14 cellular contexts compared by ENCODE assay signal in the genomic region with DNA sequence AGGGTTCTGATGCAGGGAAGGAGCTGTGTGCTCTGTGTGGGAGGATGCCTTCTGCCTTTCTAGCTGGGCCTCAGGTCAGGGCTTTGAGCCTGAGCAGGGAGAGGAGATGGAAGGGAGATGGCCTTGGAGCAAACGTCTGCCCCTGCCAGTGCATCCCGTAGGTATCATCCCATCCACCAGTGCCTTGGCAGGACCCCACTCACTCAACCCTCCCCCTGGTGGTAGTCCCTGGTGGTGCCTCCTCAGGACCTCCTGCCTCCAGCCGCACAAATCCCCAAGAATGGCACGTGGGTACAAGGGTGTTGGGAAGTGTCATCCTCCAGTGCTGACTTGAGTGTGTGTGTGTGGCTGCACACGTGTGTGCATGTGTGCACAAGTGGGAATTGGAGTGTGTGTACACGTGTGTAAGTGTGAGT. TPM values are rescaled to one million over a fixed set of nuclear protein-coding genes. Genes with fewer than 3 reads are reported as not detected.
DNase-seq lines count a peak whose midpoint lies in the region; TF ChIP-seq lines count a peak whose summit lies in the region.
"Had no signal": no experiment of that assay in that cellular context is flagged by ENCODE, and none has a peak within 500 bp of the region (broad histone marks: within the 10 kb centered on the region; RNA-seq: fewer than 3 reads in every experiment).

No MANE protein-coding gene starts in this region.

- intact Hi-C loops in stomach (cut with DNase I; ENCODE audit: low total_unique reads) = no loop called here
- intact Hi-C loops in colonic mucosa (cut with DNase I) = no loop called here

- H3K4me3 Mint-ChIP-seq in immature natural killer cell = no peak overlapping the region

- 62 to 83% (median 74%) methylated on average over 6 of the region's 6 CpGs for WGBS in stomach, 5 donors

- no peak overlapping the region for H3K4me3 ChIP-seq in AG09309 (ENCODE audit: control insufficient read depth, low read depth, low read length)
- no peak overlapping the region for H3K4me3 ChIP-seq in GM12875 (ENCODE audit: low read depth, low read length)
- no peak overlapping the region for H3K4me3 ChIP-seq in WERI-Rb-1 (ENCODE audit: low read depth, low read length)
- H3K4me3 ChIP-seq in stomach = no peak overlapping the region
- H3K4me3 ChIP-seq in colonic mucosa = no peak overlapping the region
- H3K4me3 ChIP-seq: SK-N-MC, tibial nerve had no signal

- H3K9me3 ChIP-seq in WERI-Rb-1 (ENCODE audit: severe bottlenecking) = no peaks in the 10 kb centered on the region
- no peaks in the 10 kb centered on the region for H3K9me3 ChIP-seq in stomach
- H3K9me3 ChIP-seq in colonic mucosa = no peaks in the 10 kb centered on the region
- H3K9me3 ChIP-seq: tibial nerve had no signal

- no peak overlapping the region for H3K9ac ChIP-seq in colonic mucosa (ENCODE audit: low read depth in 2 of 2, low read length in 2 of 2)

- peaks cover 60 to 75% of the 10 kb centered on the region in 2 donors for H3K4me1 Mint-ChIP-seq in immature natural killer cell

- no peaks in the 10 kb centered on the region for H3K36me3 ChIP-seq in WERI-Rb-1
- H3K36me3 ChIP-seq in stomach = no peaks in the 10 kb centered on the region
- H3K36me3 ChIP-seq in colonic mucosa = no peaks in the 10 kb centered on the region
- H3K36me3 ChIP-seq: tibial nerve had no signal

- H3K27me3 ChIP-seq in WERI-Rb-1 (ENCODE audit: insufficient read depth, low read depth, severe bottlenecking) = peaks cover 3% of the 10 kb centered on the region
- H3K27me3 ChIP-seq in stomach = no peaks in the 10 kb centered on the region
- no peaks in the 10 kb centered on the region for H3K27me3 ChIP-seq in colonic mucosa
- H3K27me3 ChIP-seq: tibial nerve had no signal

- no peak for DNase-seq in AG09309 (ENCODE audit: low read depth)
- peak; percentile 56 for DNase-seq in WERI-Rb-1
- peak in 1 of 3 donors; percentile 15 for DNase-seq in immature natural killer cell
- no peak for DNase-seq in stomach
- no peak for DNase-seq in colonic mucosa
- DNase-seq in activated gamma-delta T cell treated with Interleukin-2 at 50 U/mL for 16 hours = no peak
- DNase-seq in middle frontal gyrus (ENCODE audit: extremely low spot score, low spot score) = no peak
- DNase-seq: midbrain; NCI-H187 treated with DMSO at 0.1 percent for 48 hours; stimulated activated CD4-positive, alpha-beta T cell treated with anti-CD3 and anti-CD28 coated beads, Interleukin-1b, Interleukin-23, amount 100 ng/mL, for 48 hours had no signal

- H3K9me3 Mint-ChIP-seq in immature natural killer cell = no peaks in the 10 kb centered on the region

- peak overlapping the region in 4 of 6 donors; percentile 14 to 66 (median 22) for H3K27ac Mint-ChIP-seq in immature natural killer cell

- no peak for TF ChIP-seq EP300 in stomach (IDR thresholded peaks at IDR 0.05)

- no peak overlapping the region for H3K27ac ChIP-seq in WERI-Rb-1
- no peak overlapping the region for H3K27ac ChIP-seq in stomach
- no peak overlapping the region for H3K27ac ChIP-seq in colonic mucosa
- H3K27ac ChIP-seq: SK-N-MC, tibial nerve had no signal

- no peaks in the 10 kb centered on the region for H3K36me3 Mint-ChIP-seq in immature natural killer cell

- TF ChIP-seq CTCF in AG09309 (IDR thresholded peaks at IDR 0.05; ENCODE audit: control insufficient read depth, insufficient read depth, low read depth, low read length, missing control alignments) (peak; percentile 36), GM12875 (IDR thresholded peaks at IDR 0.05; ENCODE audit: borderline replicate concordance, insufficient read depth, low read depth, low read length) (peak; percentile 69), WERI-Rb-1 (IDR thresholded peaks at IDR 0.05; ENCODE audit: low read depth, low read length) (peak; percentile 92), stomach (IDR thresholded peaks at IDR 0.05) (no peak), colonic mucosa (IDR thresholded peaks at IDR 0.05) (no peak)

- peaks cover 0 to 4% (median 2%) of the 10 kb centered on the region in 3 donors for H3K27me3 Mint-ChIP-seq in immature natural killer cell (ENCODE audit: low read depth in 3 of 3)

- H3K4me1 ChIP-seq in stomach = no peaks in the 10 kb centered on the region
- H3K4me1 ChIP-seq in colonic mucosa = no peaks in the 10 kb centered on the region
- H3K4me1 ChIP-seq: tibial nerve had no signal

- TF ChIP-seq POLR2A in stomach (IDR thresholded peaks at IDR 0.05) = no peak

RNA-seq across cellular contexts. Expression of gene MICB, which starts 23.1 kb away (rescaled TPM):
- polyA plus RNA-seq in immature natural killer cell (10 to 100 TPM in 2 of 3 donors, 1 to 10 TPM in 1; 7.4 to 15.2 (median 10.3) TPM), stomach (1 to 10 TPM in 1 of 3 donors, under 1 TPM in 2; 0.76 to 1.4 (median 0.83) TPM)
- total RNA-seq in stomach (1 to 10 TPM in 1 of 5 donors, under 1 TPM in 2, not detected in 2; 0.29 to 1.7 (median 0.89) TPM), colonic mucosa (1 to 10 TPM; 5.6 to 6.7 TPM)

RNA-seq across cellular contexts. Expression of gene MCCD1, which starts 53.9 kb away (rescaled TPM):
- polyA plus RNA-seq in immature natural killer cell = not detected
- not detected for total RNA-seq in stomach
- polyA plus RNA-seq in stomach = not detected
- total RNA-seq in colonic mucosa = not detected
- total RNA-seq: G401, tibial nerve had no signal

Comparison
In these comparisons a context has a peak if more than half of its experiments do, and no peak if none do; other contexts are left out.
1. CTCF ChIP-seq: peak in AG09309 (single experiment), GM12875 (single experiment) and WERI-Rb-1 (single experiment); none in stomach (0 of 7) and colonic mucosa (single experiment).